1 cellular context compared by ENCODE assay signal in the genomic region with DNA sequence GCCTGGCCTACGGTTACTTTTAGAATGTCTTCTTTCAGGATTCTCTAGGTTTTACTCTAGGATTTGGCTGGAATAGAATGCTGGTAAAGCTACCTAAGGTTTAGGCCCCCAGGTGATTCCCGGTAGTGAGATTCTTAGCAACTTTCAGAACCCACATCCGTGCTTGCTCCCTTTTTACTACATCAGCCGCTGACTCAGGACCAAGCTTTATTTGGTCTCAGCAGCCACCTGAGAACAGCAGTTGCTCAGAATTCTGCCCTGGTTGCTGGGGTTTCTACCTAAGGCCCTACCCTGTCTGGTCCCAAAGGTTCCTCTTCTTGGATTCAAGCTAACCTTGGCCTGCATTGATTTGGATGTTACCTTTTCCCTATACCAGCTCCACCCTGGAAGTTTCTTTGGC.
TF ChIP-seq lines count a peak whose summit lies in the region.

No MANE protein-coding gene starts in this region.

TF ChIP-seq in GM23338, 12 proteins besides CTCF, POLR2A, EP300 and RAD21 (continued from another document):
- no peak for TF ChIP-seq ZNF462 (CRISPR knock-in tag; IDR thresholded peaks at IDR 0.05)
- TF ChIP-seq EZH2phosphoT487 (IDR thresholded peaks at IDR 0.05; ENCODE audit: unreplicated experiment): no peak
TF ChIP-seq in GM23338: peak in this region for 0.
